In genomic region chr6:78700997-78701396, GRCh38 we compare ENCODE assay signal across 18 cellular contexts.
A peak's percentile ranks its signal among the peaks of the same experiment; 100 is the strongest.
DNase-seq lines count a peak whose midpoint lies in the region; ATAC-seq, FAIRE-seq and TF ChIP-seq lines count a peak whose summit lies in the region.
"Had no signal": no experiment of that assay in that cellular context is flagged by ENCODE, and none has a peak within 500 bp of the region (broad histone marks: within the 10 kb centered on the region; RNA-seq: fewer than 3 reads in every experiment).

No MANE protein-coding gene starts in this region.

- H3K27ac ChIP-seq in astrocyte (ENCODE audit: low read depth, low read length) (peak overlapping the region; percentile 55), smooth muscle cell (ENCODE audit: low read depth) (peak overlapping the region; percentile 17), upper lobe of right lung (no peak overlapping the region)
- H3K27ac ChIP-seq: A549; BLaER1 treated with 17β-estradiol and CSF1 and Interleukin-3, amounts not matched to agents 10 nM and 100 nM had no signal

- no peak overlapping the region for H2AFZ ChIP-seq in astrocyte (ENCODE audit: low read depth, low read length)
- H2AFZ ChIP-seq in smooth muscle cell (ENCODE audit: low read depth), result peak overlapping the region; percentile 3

- H3K27me3 ChIP-seq in astrocyte (ENCODE audit: insufficient read depth, low read length) (no peaks in the 10 kb centered on the region), smooth muscle cell (ENCODE audit: low read depth) (no peaks in the 10 kb centered on the region), upper lobe of right lung (no peaks in the 10 kb centered on the region)
- H3K27me3 ChIP-seq: BLaER1 treated with 17β-estradiol and CSF1 and Interleukin-3, amounts not matched to agents 10 nM and 100 nM had no signal

- TF ChIP-seq CTCF in astrocyte (IDR thresholded peaks at IDR 0.05; ENCODE audit: insufficient read depth, low read depth, low read length) (no peak), fibroblast of the aortic adventitia (IDR thresholded peaks at IDR 0.05; ENCODE audit: insufficient read depth, low read length) (no peak), smooth muscle cell (IDR thresholded peaks at IDR 0.05; ENCODE audit: borderline replicate concordance, insufficient read depth, poor library complexity, severe bottlenecking) (no peak), upper lobe of right lung (IDR thresholded peaks at IDR 0.05) (no peak)

- H3K4me1 Mint-ChIP-seq in astrocyte (ENCODE audit: low read depth, unreplicated experiment), result peaks cover 3% of the 10 kb centered on the region

- H3K4me3 Mint-ChIP-seq in astrocyte (ENCODE audit: unreplicated experiment), result no peak overlapping the region
- H3K4me3 Mint-ChIP-seq: CD8-positive, alpha-beta T cell had no signal

- ATAC-seq in GM18858 (IDR thresholded peaks at IDR 0.05; ENCODE audit: unreplicated experiment) (no peak), upper lobe of right lung (no peak)
- ATAC-seq: A549; CD8-positive, alpha-beta T cell had no signal

- DNase-seq in GM03348 (ENCODE audit: low spot score) (peak; percentile 2), astrocyte (ENCODE audit: low read depth) (peak; percentile 36), fibroblast of the aortic adventitia (ENCODE audit: low read depth) (peak; percentile 16), smooth muscle cell (lab: John Stamatoyannopoulos, UW; ENCODE audit: unreplicated experiment) (no peak), upper lobe of right lung (no peak), AG08396 (ENCODE audit: low spot score) (no peak)
- DNase-seq: CD8-positive, alpha-beta T cell; Kasumi-1; NCI-H1105 treated with DMSO at 0.1 percent for 48 hours; NCI-H1694; NCI-H524; NCI-H82; RPMI8226; SHP77 treated with DMSO at 0.1 percent for 48 hours had no signal

- H3K4me3 ChIP-seq in astrocyte (ENCODE audit: insufficient read depth, low read depth, low read length) (no peak overlapping the region), fibroblast of the aortic adventitia (ENCODE audit: low read depth, low read length) (no peak overlapping the region), smooth muscle cell (no peak overlapping the region), upper lobe of right lung (no peak overlapping the region)
- H3K4me3 ChIP-seq: A549; BLaER1 treated with 17β-estradiol and CSF1 and Interleukin-3, amounts not matched to agents 10 nM and 100 nM had no signal

- no peaks in the 10 kb centered on the region for H3K9me3 ChIP-seq in astrocyte (ENCODE audit: insufficient read depth, low read depth, low read length)
- H3K9me3 ChIP-seq in smooth muscle cell (replicated peaks; ENCODE audit: low read depth), result no peaks in the 10 kb centered on the region
- H3K9me3 ChIP-seq in upper lobe of right lung, result no peaks in the 10 kb centered on the region
- H3K9me3 ChIP-seq: A549; BLaER1 treated with 17β-estradiol and CSF1 and Interleukin-3, amounts not matched to agents 10 nM and 100 nM had no signal

- no peak for FAIRE-seq in astrocyte (lab: Jason Lieb, UNC)
- FAIRE-seq: A549, H54 had no signal

- peaks cover 8% of the 10 kb centered on the region for H3K4me1 ChIP-seq in astrocyte (ENCODE audit: insufficient read depth, low read length)
- H3K4me1 ChIP-seq in smooth muscle cell (ENCODE audit: low read depth), result no peaks in the 10 kb centered on the region
- no peaks in the 10 kb centered on the region for H3K4me1 ChIP-seq in upper lobe of right lung
- H3K4me1 ChIP-seq: A549; BLaER1 treated with 17β-estradiol and CSF1 and Interleukin-3, amounts not matched to agents 10 nM and 100 nM had no signal

- H3K9me3 Mint-ChIP-seq in astrocyte (ENCODE audit: unreplicated experiment), result peaks cover 4% of the 10 kb centered on the region
- H3K9me3 Mint-ChIP-seq: CD8-positive, alpha-beta T cell had no signal

- peak overlapping the region; percentile 43 for H3K27ac Mint-ChIP-seq in astrocyte (ENCODE audit: unreplicated experiment)
- H3K27ac Mint-ChIP-seq: CD8-positive, alpha-beta T cell had no signal

- H3K36me3 ChIP-seq in astrocyte (ENCODE audit: insufficient read depth, low read length), result no peaks in the 10 kb centered on the region
- H3K36me3 ChIP-seq in smooth muscle cell (ENCODE audit: low read depth), result no peaks in the 10 kb centered on the region
- H3K36me3 ChIP-seq in upper lobe of right lung, result no peaks in the 10 kb centered on the region
- H3K36me3 ChIP-seq: BLaER1 treated with 17β-estradiol and CSF1 and Interleukin-3, amounts not matched to agents 10 nM and 100 nM had no signal

- H3K79me2 ChIP-seq in astrocyte (ENCODE audit: insufficient read depth, low read length) (no peaks in the 10 kb centered on the region), smooth muscle cell (ENCODE audit: low read depth) (no peaks in the 10 kb centered on the region)

- H4K20me1 ChIP-seq in astrocyte (ENCODE audit: insufficient read depth, low read length) (no peaks in the 10 kb centered on the region), smooth muscle cell (ENCODE audit: low read depth) (no peaks in the 10 kb centered on the region)
- H4K20me1 ChIP-seq: BLaER1 treated with 17β-estradiol and CSF1 and Interleukin-3, amounts not matched to agents 10 nM and 100 nM had no signal

- 79% methylated on average over 1 of the region's 1 CpG for WGBS in smooth muscle cell (ENCODE audit: low lambda C conversion rate)

- H3F3A ChIP-seq in smooth muscle cell (ENCODE audit: low read depth), result no peaks in the 10 kb centered on the region

- no peaks in the 10 kb centered on the region for H3K36me3 Mint-ChIP-seq in astrocyte (ENCODE audit: low read depth, unreplicated experiment)
- H3K36me3 Mint-ChIP-seq: CD8-positive, alpha-beta T cell had no signal

- H3K9ac ChIP-seq in astrocyte (ENCODE audit: low read length) (no peak overlapping the region), smooth muscle cell (ENCODE audit: low read depth) (no peak overlapping the region)
- H3K9ac ChIP-seq: BLaER1 treated with 17β-estradiol and CSF1 and Interleukin-3, amounts not matched to agents 10 nM and 100 nM had no signal

- H3K4me2 ChIP-seq in astrocyte (ENCODE audit: low read length), result peak overlapping the region; percentile 20
- no peak overlapping the region for H3K4me2 ChIP-seq in smooth muscle cell
- H3K4me2 ChIP-seq: A549; BLaER1 treated with 17β-estradiol and CSF1 and Interleukin-3, amounts not matched to agents 10 nM and 100 nM had no signal

- intact Hi-C loops in upper lobe of right lung (cut with DNase I), result no loop called here

- no peaks in the 10 kb centered on the region for H3K27me3 Mint-ChIP-seq in astrocyte (ENCODE audit: low read depth, unreplicated experiment)

Comparison
In these comparisons a context has a peak if more than half of its experiments do, and no peak if none do; other contexts are left out.
1. DNase-seq: peak in GM03348 (single experiment), astrocyte (single experiment) and fibroblast of the aortic adventitia (single experiment); none in smooth muscle cell (single experiment), upper lobe of right lung (single experiment) and AG08396 (single experiment).